Comparison of ENCODE assay signal across 8 cellular contexts in genomic region chr12:53500776-53501614, GRCh38. TPM values are rescaled to one million over a fixed set of nuclear protein-coding genes. Genes with fewer than 3 reads are reported as not detected.
DNase-seq lines count a peak whose midpoint lies in the region; ATAC-seq and TF ChIP-seq lines count a peak whose summit lies in the region.

Gene TARBP2, plus strand, starts transcription at chr12:53501283. Its CDS starts 126 bp downstream, at chr12:53501409.

- H3K4me3 ChIP-seq in GM12864 (ENCODE audit: low read depth, low read length) (peak within 1 kb of the TSS; percentile 83), ovary (peak within 1 kb of the TSS; percentile 75), thyroid gland (replicated peaks in 1 of 3) (peak within 1 kb of the TSS; percentile 29 to 59 (median 31))

- H3K4me1 ChIP-seq in ovary (ENCODE audit: insufficient read depth) = peaks cover 23% of the 10 kb centered on the region
- peaks cover 10 to 40% of the 10 kb centered on the region in 2 donors for H3K4me1 ChIP-seq in thyroid gland

- DNase-seq in GM12864 (ENCODE audit: low read depth) (peak; percentile 99), NCI-H1417 (lab: John Stamatoyannopoulos, UW) (peak; percentile 99 to 100 (median 100)), SW 1271 (lab: John Stamatoyannopoulos, UW) (peak; percentile 99), Right ventricle myocardium inferior (ENCODE audit: missing footprints) (peak; percentile 99), ovary (peak; percentile 97 to 100 (median 99)), thyroid gland (peak; percentile 99)
- peak; percentile 91 for DNase-seq in activated naive CD8-positive, alpha-beta T cell treated with anti-CD3 and anti-CD28 coated beads, Interleukin-2, amount 50 U/mL, for 16 hours (ENCODE audit: low read depth, low spot score)

- 0 to 1% (median 0%) methylated on average over 71 to 74 of the region's 74 CpGs for WGBS in ovary, 3 donors
- 0 to 2% methylated on average over 34 to 65 of the region's 74 CpGs for WGBS in thyroid gland, 2 donors

- TF ChIP-seq EP300 in ovary (IDR thresholded peaks at IDR 0.05) = peak; percentile 51

- intact Hi-C loops in Right ventricle myocardium inferior (cut with DNase I) (loop anchor here (5.0 kb wide), 1 partner anchor 49 kb away; the partner anchor contains the start of gene PCBP2), ovary (cut with DNase I) (loop anchor here (2.0 to 10.0 kb wide), 5 partner anchors 48 to 284 kb away; partner anchors contain the start of genes AAAS (in 4 of the 4), PCBP2 (in 2 of the 4) and PRR13 (in 1 of the 4)), thyroid gland (cut with DNase I) (loop anchor here (10.0 kb wide), 1 partner anchor 176 kb away; the partner anchor contains the start of gene AAAS)

- H3K36me3 ChIP-seq in ovary (no peaks in the 10 kb centered on the region), thyroid gland (peaks cover 0 to 12% of the 10 kb centered on the region in 2 donors)

- TF ChIP-seq POLR2A in ovary (IDR thresholded peaks at IDR 0.05) (peak; percentile 65), thyroid gland (IDR thresholded peaks at IDR 0.05) (peak; percentile 23 to 56)

- ATAC-seq in HG02759 (IDR thresholded peaks at IDR 0.05; ENCODE audit: unreplicated experiment) (peak; percentile 75), Right ventricle myocardium inferior (peak; percentile 89)

- H3K9me3 ChIP-seq in ovary (no peaks in the 10 kb centered on the region), thyroid gland (no peaks in the 10 kb centered on the region)

- no peaks in the 10 kb centered on the region for H3K27me3 ChIP-seq in ovary
- H3K27me3 ChIP-seq in thyroid gland = no peaks in the 10 kb centered on the region

- TF ChIP-seq CTCF in GM12864 (IDR thresholded peaks at IDR 0.05; ENCODE audit: low read depth, low read length, missing control alignments) (no peak), ovary (IDR thresholded peaks at IDR 0.05) (peak in 1 of 3 donors; percentile 7), thyroid gland (IDR thresholded peaks at IDR 0.05) (no peak)

- H3K27ac ChIP-seq in ovary (peak within 1 kb of the TSS; percentile 86 to 99), thyroid gland (peak within 1 kb of the TSS; percentile 91 to 99 (median 97))

RNA-seq across cellular contexts. Expression of gene TARBP2, which starts in this region (rescaled TPM):
- total RNA-seq in Right ventricle myocardium inferior (10.9 TPM), ovary (10 to 100 TPM; 14.1 to 25.6 (median 21.9) TPM), thyroid gland (10 to 100 TPM; 31.2 to 44.8 (median 34.7) TPM)
- polyA plus RNA-seq in ovary = 10 to 100 TPM in 1 of 2 donors, 1 to 10 TPM in 1; 9.8 to 19.9 TPM

Comparison
In these comparisons a context has a peak if more than half of its experiments do, and no peak if none do; other contexts are left out.
1. Peak in every context shown above with its lines: DNase-seq, ATAC-seq, H3K4me3 ChIP-seq and H3K27ac ChIP-seq.
2. H3K4me3 ChIP-seq: peak in every context shown above with its lines; median percentile 83 in GM12864; 75 in ovary; 31 in thyroid gland.